ENCODE assay signal across 9 cellular contexts in genomic region chrY:6964727-6965126, GRCh38. TPM values are rescaled to one million over a fixed set of nuclear protein-coding genes. Genes with fewer than 3 reads are reported as not detected.
A peak's percentile ranks its signal among the peaks of the same experiment; 100 is the strongest.
DNase-seq lines count a peak whose midpoint lies in the region; ATAC-seq lines count a peak whose summit lies in the region.
"Had no signal": no experiment of that assay in that cellular context is flagged by ENCODE, and none has a peak within 500 bp of the region (broad histone marks: within the 10 kb centered on the region; RNA-seq: fewer than 3 reads in every experiment).

No MANE protein-coding gene starts in this region.

- DNase-seq in CMK (ENCODE audit: low read depth) (peak; percentile 24), HT1080 (ENCODE audit: low read depth) (peak; percentile 14), medulla oblongata (ENCODE audit: extremely low spot score) (peak; percentile 53), SIG-M5 (lab: John Stamatoyannopoulos, UW) (no peak), NCI-H146 treated with DMSO at 0.1 percent for 48 hours (lab: John Stamatoyannopoulos, UW; ENCODE audit: unreplicated experiment) (no peak)
- DNase-seq in activated T-helper 2 cell treated with anti-CD3 and anti-CD28 coated beads, Interferon-gamma antibody, Interleukin-2, Interleukin-4, amounts not matched to agents 10 μg/mL and 5 μg/mL and 100 μg/mL, durations not matched to agents 14 hours and 24 hours and 36 hours (ENCODE audit: low spot score), result peak; percentile 16
- DNase-seq: KG1 had no signal

- no peaks in the 10 kb centered on the region for H3K36me3 Mint-ChIP-seq in activated T-helper 2 cell treated with anti-CD3 and anti-CD28 coated beads, Interferon-gamma antibody, Interleukin-2, Interleukin-4, amounts not matched to agents 10 μg/mL and 5 μg/mL and 100 μg/mL, durations not matched to agents 14 hours and 24 hours and 36 hours (ENCODE audit: low read depth)

- peaks cover 1% of the 10 kb centered on the region for H3K4me1 Mint-ChIP-seq in activated T-helper 2 cell treated with anti-CD3 and anti-CD28 coated beads, Interferon-gamma antibody, Interleukin-2, Interleukin-4, amounts not matched to agents 10 μg/mL and 5 μg/mL and 100 μg/mL, durations not matched to agents 14 hours and 24 hours and 36 hours (ENCODE audit: low read depth)

- H3K27ac Mint-ChIP-seq in activated T-helper 2 cell treated with anti-CD3 and anti-CD28 coated beads, Interferon-gamma antibody, Interleukin-2, Interleukin-4, amounts not matched to agents 10 μg/mL and 5 μg/mL and 100 μg/mL, durations not matched to agents 14 hours and 24 hours and 36 hours, result no peak overlapping the region

- no peaks in the 10 kb centered on the region for H3K9me3 Mint-ChIP-seq in activated T-helper 2 cell treated with anti-CD3 and anti-CD28 coated beads, Interferon-gamma antibody, Interleukin-2, Interleukin-4, amounts not matched to agents 10 μg/mL and 5 μg/mL and 100 μg/mL, durations not matched to agents 14 hours and 24 hours and 36 hours

- intact Hi-C loops in activated T-helper 2 cell treated with anti-CD3 and anti-CD28 coated beads, Interferon-gamma antibody, Interleukin-2, Interleukin-4, amounts not matched to agents 10 μg/mL and 5 μg/mL and 100 μg/mL, durations not matched to agents 14 hours and 24 hours and 36 hours (cut with micrococcal nuclease), result loop anchor here (1.0 kb wide), 1 partner anchor 121 kb away; no protein-coding TSS in a partner anchor

- ATAC-seq in HG02759 (IDR thresholded peaks at IDR 0.05; ENCODE audit: unreplicated experiment) (no peak), HG03045 (IDR thresholded peaks at IDR 0.05; ENCODE audit: unreplicated experiment) (no peak)

- H3K27me3 Mint-ChIP-seq in activated T-helper 2 cell treated with anti-CD3 and anti-CD28 coated beads, Interferon-gamma antibody, Interleukin-2, Interleukin-4, amounts not matched to agents 10 μg/mL and 5 μg/mL and 100 μg/mL, durations not matched to agents 14 hours and 24 hours and 36 hours (ENCODE audit: low read depth), result no peaks in the 10 kb centered on the region

- H3K4me3 Mint-ChIP-seq in activated T-helper 2 cell treated with anti-CD3 and anti-CD28 coated beads, Interferon-gamma antibody, Interleukin-2, Interleukin-4, amounts not matched to agents 10 μg/mL and 5 μg/mL and 100 μg/mL, durations not matched to agents 14 hours and 24 hours and 36 hours (ENCODE audit: low read depth), result no peak overlapping the region

RNA-seq across cellular contexts. Expression of gene AMELY, which starts 53.2 kb away (rescaled TPM):
- not detected in 2 replicates for total RNA-seq in HT1080 (2014; rRNA removed; shearing (Covaris generic))
- not detected in 2 replicates for polyA plus RNA-seq in HT1080 (2015; cell fraction: cytosol; rRNA removed)
- polyA plus RNA-seq in HT1080 (2015; cell fraction: nucleus; rRNA removed), result not detected in 2 replicates
- not detected in 2 replicates for total RNA-seq in activated T-helper 2 cell treated with anti-CD3 and anti-CD28 coated beads, Interferon-gamma antibody, Interleukin-2, Interleukin-4, amounts not matched to agents 10 μg/mL and 5 μg/mL and 100 μg/mL, durations not matched to agents 14 hours and 24 hours and 36 hours

RNA-seq across cellular contexts. Expression of gene TBL1Y, which starts 54.2 kb away (rescaled TPM):
- not detected in 2 replicates for total RNA-seq in HT1080 (2014; rRNA removed; shearing (Covaris generic))
- polyA plus RNA-seq in HT1080 (2015; cell fraction: cytosol; rRNA removed), result not detected in 2 replicates
- not detected in 2 replicates for polyA plus RNA-seq in HT1080 (2015; cell fraction: nucleus; rRNA removed)
- total RNA-seq in activated T-helper 2 cell treated with anti-CD3 and anti-CD28 coated beads, Interferon-gamma antibody, Interleukin-2, Interleukin-4, amounts not matched to agents 10 μg/mL and 5 μg/mL and 100 μg/mL, durations not matched to agents 14 hours and 24 hours and 36 hours, result not detected in 2 replicates

Comparison
In these comparisons a context has a peak if more than half of its experiments do, and no peak if none do; other contexts are left out.
1. DNase-seq: peak in CMK (single experiment), HT1080 (single experiment), activated T-helper 2 cell treated with anti-CD3 and anti-CD28 coated beads, Interferon-gamma antibody, Interleukin-2, Interleukin-4, amounts not matched to agents 10 μg/mL and 5 μg/mL and 100 μg/mL, durations not matched to agents 14 hours and 24 hours and 36 hours (single experiment) and medulla oblongata (single experiment); none in SIG-M5 (single experiment) and NCI-H146 treated with DMSO at 0.1 percent for 48 hours (single experiment).